8 cellular contexts compared by ENCODE assay signal in the genomic region with DNA sequence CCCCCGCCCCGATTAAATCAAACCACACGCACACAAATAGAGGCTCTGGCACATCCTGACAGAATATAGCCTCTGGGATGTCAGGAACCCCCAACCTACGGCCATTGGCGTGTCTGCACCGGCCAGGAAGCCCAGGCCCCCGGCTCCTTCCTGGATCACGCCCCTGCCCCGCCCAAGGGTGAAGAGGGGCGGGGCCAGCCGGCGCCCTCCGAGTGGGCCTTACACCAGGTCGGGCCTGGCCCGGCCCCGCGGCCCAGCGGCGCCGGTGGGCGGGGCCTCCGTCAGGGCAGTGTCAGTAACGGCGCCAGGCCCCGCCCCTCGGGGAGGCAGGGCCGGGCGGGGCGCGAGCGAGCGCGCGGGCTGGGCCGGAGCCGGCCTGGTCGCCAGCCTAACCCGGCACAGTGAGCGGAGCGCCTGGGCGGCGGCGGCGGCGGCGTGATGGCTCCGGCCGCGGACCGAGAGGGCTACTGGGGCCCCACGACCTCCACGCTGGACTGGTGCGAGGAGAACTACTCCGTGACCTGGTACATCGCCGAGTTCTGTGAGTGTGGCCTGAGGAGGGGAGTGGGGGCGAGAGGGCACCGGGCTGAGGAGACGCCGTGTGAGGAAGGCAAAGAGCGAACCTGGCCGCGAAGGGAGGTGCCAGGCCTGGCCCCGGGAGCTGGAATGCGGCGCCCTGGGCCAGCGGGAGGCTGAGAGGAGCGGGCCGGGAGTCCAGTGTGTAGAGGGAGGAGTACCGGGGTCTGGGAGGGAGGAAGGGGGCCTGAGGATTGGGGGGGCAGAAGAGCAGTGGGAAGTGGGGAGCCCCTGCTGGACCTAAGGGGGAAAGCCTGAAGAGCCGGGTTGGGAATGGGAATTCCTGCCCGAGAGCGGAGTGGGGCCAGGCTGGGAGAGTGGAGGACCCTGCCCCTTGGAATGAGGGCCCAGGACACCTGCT. TPM values are rescaled to one million over a fixed set of nuclear protein-coding genes. Genes with fewer than 3 reads are reported as not detected.
DNase-seq lines count a peak whose midpoint lies in the region; ATAC-seq, FAIRE-seq and TF ChIP-seq lines count a peak whose summit lies in the region.

A gene (plus strand): TSS at position 380 of the 937 bp plus-strand sequence. CDS start 59 bp downstream, at position 439.

- DNase-seq in COR-L47 (lab: John Stamatoyannopoulos, UW) = peak; percentile 71
- peak; percentile 79 to 81 for DNase-seq in HL-60 (ENCODE audit: low read depth in 1 of 2, low spot score in 1 of 2)
- peak; percentile 87 to 96 for DNase-seq in NOMO-1 (lab: John Stamatoyannopoulos, UW; ENCODE audit: unreplicated experiment in 2 of 2)
- peak; percentile 80 to 93 for DNase-seq in H1 (ENCODE audit: low read depth in 1 of 2, low spot score in 2 of 2)
- DNase-seq in mesenteric fat pad (ENCODE audit: low spot score) = peak; percentile 98
- peak; percentile 75 for DNase-seq in stimulated activated CD8-positive, alpha-beta memory T cell treated with anti-CD3 and anti-CD28 coated beads, Interleukin-15, amount 100 ng/mL, for 24 hours (ENCODE audit: low read depth)

- WGBS in H1 (ENCODE audit: extremely low coverage in 1 of 2, insufficient coverage in 1 of 2, insufficient read length in 1 of 2, insufficient replicate concordance in 2 of 2, low coverage in 1 of 2, low lambda C conversion rate in 2 of 2, missing lambda C conversion rate in 1 of 2), 2 experiments = 3% methylated on average over 30 of the region's 73 CpGs; no CpG with 5 or more reads in 1 of the 2 experiments

- no peak within 1 kb of the TSS for H3K14ac ChIP-seq in H1 (ENCODE audit: insufficient read length)

- CTCF ChIA-PET in activated CD8-positive, alpha-beta memory T cell treated with anti-CD3 and anti-CD28 coated beads for 36 hours (lab: Charles Lee) = interaction anchor here (0.6 to 1.5 kb wide), 2 partner anchors 12 to 51 kb away, joined by 3 to 5 read pairs; no protein-coding TSS in a partner anchor
- CTCF ChIA-PET in H1 (lab: Charles Lee; ENCODE audit: partially characterized antibody) = interaction anchor here (0.6 to 1.6 kb wide), 4 partner anchors 22 to 192 kb away, joined by 3 to 6 read pairs (median 4); no protein-coding TSS in a partner anchor

- H3K9ac ChIP-seq in H1 (replicated peaks in 1 of 4; ENCODE audit: extremely low read depth in 1 of 4, low read depth in 3 of 4, low read length in 3 of 4) = peak within 1 kb of the TSS; percentile 70 to 91 (median 86)

- H4K8ac ChIP-seq in H1 (ENCODE audit: extremely low read depth, insufficient read depth, low read length) = peak within 1 kb of the TSS; percentile 98

- H2BK20ac ChIP-seq in H1 (ENCODE audit: low read length) = peak within 1 kb of the TSS; percentile 21; the same call in 1 of the 2 replicates

- peaks cover 0 to 15% of the 10 kb centered on the region in 2 experiments; a peak in 2 of 4 replicates for H3K79me2 ChIP-seq in H1 (ENCODE audit: control insufficient read depth in 1 of 2, insufficient read depth in 2 of 2, low read length in 2 of 2)

- H2BK120ac ChIP-seq in H1 (replicated peaks; ENCODE audit: low read depth, low read length) = no peak within 1 kb of the TSS

- peaks cover 2% of the 10 kb centered on the region in 2 experiments for H4K20me1 ChIP-seq in H1 (replicated peaks in 1 of 2; ENCODE audit: control insufficient read depth in 1 of 2, insufficient read depth in 2 of 2, low read length in 2 of 2)

- peak within 1 kb of the TSS; percentile 91 for H2AFZ ChIP-seq in H1 (ENCODE audit: low read length)

- peak within 1 kb of the TSS; percentile 96; the same call in 1 of the 2 replicates for H2BK15ac ChIP-seq in H1 (ENCODE audit: low read length)

- TF ChIP-seq EP300 in H1 (IDR thresholded peaks at IDR 0.05; ENCODE audit: borderline replicate concordance in 1 of 2, low read depth in 2 of 2, low read length in 2 of 2) = no peak

- peak within 1 kb of the TSS; percentile 80 for H3K27ac ChIP-seq in HL-60 (replicated peaks)
- H3K27ac ChIP-seq in H1 (ENCODE audit: low read depth, low read length) = peak within 1 kb of the TSS; percentile 85

- H3K23me2 ChIP-seq in H1 (ENCODE audit: low read depth, low read length) = peaks cover 6% of the 10 kb centered on the region

- peak within 1 kb of the TSS; percentile 79 to 84 for H3K4me2 ChIP-seq in H1 (ENCODE audit: insufficient read depth in 1 of 2, low read depth in 2 of 2, low read length in 2 of 2)

- TF ChIP-seq CTCF in HL-60 (IDR thresholded peaks at IDR 0.05; ENCODE audit: insufficient read depth, low read length) = no peak
- peak in 2 of 3 experiments; percentile 19 to 30; a peak in 2 of 4 replicates for TF ChIP-seq CTCF in H1 (IDR thresholded peaks at IDR 0.05; ENCODE audit: control extremely low read depth in 1 of 3, insufficient read depth in 1 of 3, low read depth in 1 of 3, low read length in 3 of 3)

- no peak within 1 kb of the TSS for H3K23ac ChIP-seq in H1 (ENCODE audit: insufficient read length)

- peak; percentile 98 for ATAC-seq in GM19463 (IDR thresholded peaks at IDR 0.05; ENCODE audit: unreplicated experiment)

- H2BK12ac ChIP-seq in H1 (ENCODE audit: low read depth, low read length) = peak within 1 kb of the TSS; percentile 95; the same call in 1 of the 2 replicates

- H3K4me1 ChIP-seq in H1 (replicated peaks in 1 of 4; ENCODE audit: control insufficient read depth in 3 of 4, insufficient read depth in 4 of 4, low read length in 3 of 4) = peaks cover 2 to 13% (median 6%) of the 10 kb centered on the region in 4 experiments; a peak in 6 of 7 replicates

- peak within 1 kb of the TSS; percentile 97 for H2BK5ac ChIP-seq in H1 (ENCODE audit: low read depth, low read length)

- no peaks in the 10 kb centered on the region for H3K36me3 ChIP-seq in H1 (ENCODE audit: control insufficient read depth in 2 of 4, insufficient read depth in 4 of 4, low read length in 3 of 4)

- H3K4ac ChIP-seq in H1 (replicated peaks; ENCODE audit: insufficient read length, low read depth, low read length) = peak within 1 kb of the TSS; percentile 89

- H3K27me3 ChIP-seq in HL-60 (ENCODE audit: insufficient read depth, poor library complexity, severe bottlenecking) = no peaks in the 10 kb centered on the region
- H3K27me3 ChIP-seq in H1 (replicated peaks in 1 of 4; ENCODE audit: control insufficient read depth in 3 of 4, extremely low read depth in 1 of 4, insufficient read depth in 3 of 4, low read length in 3 of 4) = no peaks in the 10 kb centered on the region

- H3K4me3 ChIP-seq in HL-60 (replicated peaks; ENCODE audit: insufficient read depth, low read length) (peak within 1 kb of the TSS; percentile 78), H1 (ENCODE audit: extremely low read depth in 1 of 4, insufficient read depth in 2 of 4, low read depth in 3 of 4, low read length in 4 of 4) (peak within 1 kb of the TSS; percentile 74 to 100 (median 84))

- POLR2A ChIA-PET in activated CD8-positive, alpha-beta memory T cell treated with anti-CD3 and anti-CD28 coated beads for 36 hours (lab: Charles Lee) = no interaction called here
- POLR2A ChIA-PET in H1 (lab: Charles Lee; ENCODE audit: partially characterized antibody) = interaction anchor here (0.7 to 1.7 kb wide), 6 partner anchors 11 to 58 kb away, joined by 3 to 5 read pairs (median 4); no protein-coding TSS in a partner anchor

- FAIRE-seq in H1 (lab: Jason Lieb, UNC) = no peak

- peak within 1 kb of the TSS; percentile 67; the same call in 1 of the 2 replicates for H2AK5ac ChIP-seq in H1 (ENCODE audit: low read depth, low read length)

- H3K9me3 ChIP-seq in H1 (ENCODE audit: insufficient read depth in 2 of 2, low read depth in 1 of 2, low read length in 1 of 2) = no peaks in the 10 kb centered on the region

- peak within 1 kb of the TSS; percentile 96 for H4K5ac ChIP-seq in H1 (ENCODE audit: insufficient read length, low read depth, low read length)

- TF ChIP-seq RAD21 in H1 (IDR thresholded peaks at IDR 0.05 in 1 of 2, conservative IDR thresholded peaks at IDR 0.05 in 1 of 2; ENCODE audit: low read depth in 2 of 2, low read length in 2 of 2) = peak in 1 of 2 experiments; percentile 17; a peak in 1 of 4 replicates

- TF ChIP-seq POLR2A in H1 (IDR thresholded peaks at IDR 0.05; ENCODE audit: control extremely low read depth in 1 of 2, low read depth in 2 of 2, low read length in 2 of 2) = peak; percentile 79 to 80; a peak in 2 of 3 replicates

- H3K79me1 ChIP-seq in H1 (ENCODE audit: low read depth, low read length) = no peaks in the 10 kb centered on the region

- H3K56ac ChIP-seq in H1 (replicated peaks; ENCODE audit: insufficient read length, low read depth, low read length) = peak within 1 kb of the TSS; percentile 93

- peak within 1 kb of the TSS; percentile 98 for H4K91ac ChIP-seq in H1 (replicated peaks; ENCODE audit: insufficient read length, low read length)

- H3K18ac ChIP-seq in H1 (ENCODE audit: extremely low read depth, low read length) = peak within 1 kb of the TSS; percentile 97

TF ChIP-seq in H1, 55 proteins besides CTCF, POLR2A, EP300 and RAD21 (continues in another document):
- no peak for TF ChIP-seq RXRA (IDR thresholded peaks at IDR 0.05; ENCODE audit: insufficient read depth, low read depth, low read length)
- peak; percentile 34; the same call in 1 of the 2 replicates for TF ChIP-seq CREB1 (IDR thresholded peaks at IDR 0.05)
- TF ChIP-seq SRF (IDR thresholded peaks at IDR 0.05; ENCODE audit: low read depth, low read length) = no peak
- TF ChIP-seq TAF1 (IDR thresholded peaks at IDR 0.05; ENCODE audit: low read depth, low read length) = peak; percentile 86
- 0 out of 2 replicates have a peak, but pooled peaks have one; percentile 69 for TF ChIP-seq SP4 (IDR thresholded peaks at IDR 0.05; ENCODE audit: low read length)
- TF ChIP-seq KDM4A (IDR thresholded peaks at IDR 0.05; ENCODE audit: low read depth, low read length, severe bottlenecking) = peak; percentile 75
- peak; percentile 97 for TF ChIP-seq PHF8 (conservative IDR thresholded peaks at IDR 0.05; ENCODE audit: low read depth, low read length)
- peak; percentile 70 for TF ChIP-seq TAF7 (optimal IDR thresholded peaks at IDR 0.05; ENCODE audit: borderline replicate concordance, low read depth, low read length)
- no peak for TF ChIP-seq JUN (IDR thresholded peaks at IDR 0.05; ENCODE audit: low read depth, low read length)
- TF ChIP-seq SIN3A (conservative IDR thresholded peaks at IDR 0.05 in 1 of 2, IDR thresholded peaks at IDR 0.05 in 1 of 2; ENCODE audit: low read depth in 1 of 2, low read length in 2 of 2) = no peak

RNA-seq across cellular contexts. Expression of the gene that starts here (rescaled TPM):
- 10 to 100 TPM; 15.3 to 15.5 TPM for total RNA-seq in activated CD8-positive, alpha-beta memory T cell treated with anti-CD3 and anti-CD28 coated beads for 36 hours
- 16.2 and 17.1 TPM in 2 replicates for total RNA-seq in H1 (2021; fragmentation: NEBNext Ultra II Directional; extraction: Animal tissue kit (Norgen Biotek cat#: 25700))
- 3.5 and 5.7 TPM in 2 replicates for polyA plus RNA-seq in H1 (2011; rRNA removed)
- 6.6 TPM for polyA plus RNA-seq in H1 (2011; cell fraction: cytosol; rRNA removed)
- polyA plus RNA-seq in H1 (2011; cell fraction: nucleus; rRNA removed) = 5.5 TPM
- 6.8 to 10.6 TPM (median 7.7 TPM) in 4 replicates for polyA plus RNA-seq in H1 (2012, experiment 1 of 2)
- 1.5 TPM for polyA plus RNA-seq in H1 (2012, experiment 2 of 2)
- polyA plus RNA-seq in H1 (2013, experiment 1 of 2) = 8.1 TPM
- 9.6 TPM for polyA plus RNA-seq in H1 (2013, experiment 2 of 2)
- 16.1 and 22.3 TPM in 2 replicates for polyA minus RNA-seq in H1 (2011; rRNA and poly(A)+ RNA removed)
- 10.6 TPM for polyA minus RNA-seq in H1 (2011; cell fraction: cytosol; rRNA and poly(A)+ RNA removed)
- polyA minus RNA-seq in H1 (2011; cell fraction: nucleus; rRNA and poly(A)+ RNA removed) = 19.4 TPM
- total RNA-seq in mesenteric fat pad = 46.5 TPM

Comparison
In these comparisons a context has a peak if more than half of its experiments do, and no peak if none do; other contexts are left out.
1. Peak in every context shown above with its lines: DNase-seq, ATAC-seq, H3K4me3 ChIP-seq and H3K27ac ChIP-seq.